ENCODE assay signal across 16 cellular contexts in genomic region chr7:38339953-38340819, GRCh38.
A peak's percentile ranks its signal among the peaks of the same experiment; 100 is the strongest.
DNase-seq lines count a peak whose midpoint lies in the region; ATAC-seq, FAIRE-seq and TF ChIP-seq lines count a peak whose summit lies in the region.
"Had no signal": no experiment of that assay in that cellular context is flagged by ENCODE, and none has a peak within 500 bp of the region (broad histone marks: within the 10 kb centered on the region; RNA-seq: fewer than 3 reads in every experiment).

No MANE protein-coding gene starts in this region.

- no peaks in the 10 kb centered on the region for H3K9me3 Mint-ChIP-seq in central memory CD8-positive, alpha-beta T cell
- H3K9me3 Mint-ChIP-seq in stimulated activated effector memory CD8-positive, alpha-beta T cell treated with anti-CD3 and anti-CD28 coated beads, Interleukin-12 subunit alpha, Interleukin-12 subunit beta, amount 100 ng/mL, for 72 hours: no peaks in the 10 kb centered on the region

- H3K4me3 Mint-ChIP-seq in central memory CD8-positive, alpha-beta T cell: peak overlapping the region; percentile 83
- H3K4me3 Mint-ChIP-seq in stimulated activated effector memory CD8-positive, alpha-beta T cell treated with anti-CD3 and anti-CD28 coated beads, Interleukin-12 subunit alpha, Interleukin-12 subunit beta, amount 100 ng/mL, for 72 hours: peak overlapping the region; percentile 71

- BruUV-seq in OCI-LY7 (replicated peaks; lab: Mats Ljungman, UMichigan): no TSS peak

- no peaks in the 10 kb centered on the region for H3K79me2 ChIP-seq in OCI-LY7 (ENCODE audit: insufficient read depth, low read depth, low read length)
- H3K79me2 ChIP-seq: hepatocyte had no signal

- DNase-seq in GM12892 (ENCODE audit: insufficient read length) (no peak), OCI-LY7 (ENCODE audit: low spot score) (no peak), CD1c-positive myeloid dendritic cell (ENCODE audit: extremely low spot score) (no peak), HuH-7.5 (ENCODE audit: low spot score) (no peak)
- no peak for DNase-seq in central memory CD8-positive, alpha-beta T cell (ENCODE audit: low spot score in 2 of 2)
- DNase-seq in stimulated activated effector memory CD8-positive, alpha-beta T cell treated with anti-CD3 and anti-CD28 coated beads, Interleukin-12 subunit alpha, Interleukin-12 subunit beta, amount 100 ng/mL, for 72 hours (ENCODE audit: low spot score in 2 of 2): no peak
- DNase-seq: activated CD4-positive, alpha-beta T cell treated with anti-CD3 and anti-CD28 coated beads, Interleukin-2, amount 50 U/mL, for 48 hours; IMR-90; NCI-H1694 treated with DMSO at 0.1 percent for 48 hours; stimulated activated CD4-positive, alpha-beta T cell treated with anti-CD3 and anti-CD28 coated beads, Interleukin-2, amount 100 ng/mL, for 48 hours had no signal

- H3K27ac ChIP-seq in OCI-LY7 (ENCODE audit: low read depth, low read length, poor library complexity, severe bottlenecking): no peak overlapping the region
- H3K27ac ChIP-seq: hepatocyte, vagina had no signal

- H3K4me1 Mint-ChIP-seq in central memory CD8-positive, alpha-beta T cell: peaks cover 55% of the 10 kb centered on the region
- H3K4me1 Mint-ChIP-seq in stimulated activated effector memory CD8-positive, alpha-beta T cell treated with anti-CD3 and anti-CD28 coated beads, Interleukin-12 subunit alpha, Interleukin-12 subunit beta, amount 100 ng/mL, for 72 hours: peaks cover 78% of the 10 kb centered on the region

- TF ChIP-seq POLR2A in GM12892 (IDR thresholded peaks at IDR 0.05; ENCODE audit: low read depth, low read length): no peak

- H3K4me1 ChIP-seq in OCI-LY7 (ENCODE audit: insufficient read depth, low read length, poor library complexity, severe bottlenecking): peaks cover 41% of the 10 kb centered on the region

- H2AFZ ChIP-seq in OCI-LY7 (ENCODE audit: low read length): peak overlapping the region; percentile 67; the same call in 1 of the 2 replicates

- CTCF ChIA-PET in OCI-LY7 (lab: Charles Lee; ENCODE audit: unreplicated experiment): interaction anchor here (1.1 to 1.4 kb wide), 3 partner anchors 8 to 23 kb away, joined by 3 to 5 read pairs (median 5); no protein-coding TSS in a partner anchor

- no peaks in the 10 kb centered on the region for H3K9me2 ChIP-seq in OCI-LY7 (ENCODE audit: insufficient read depth, low read length)

- no peaks in the 10 kb centered on the region for H3K27me3 Mint-ChIP-seq in central memory CD8-positive, alpha-beta T cell

- POLR2A ChIA-PET in OCI-LY7 (lab: Charles Lee): interaction anchor here (0.7 to 0.8 kb wide), 2 partner anchors 9 to 47 kb away, joined by 3 to 6 read pairs; no protein-coding TSS in a partner anchor

- peak; percentile 68 for ATAC-seq in central memory CD8-positive, alpha-beta T cell (replicated peaks; ENCODE audit: extremely low read depth, poor library complexity, severe bottlenecking)
- ATAC-seq in stimulated activated effector memory CD8-positive, alpha-beta T cell treated with anti-CD3 and anti-CD28 coated beads, Interleukin-12 subunit alpha, Interleukin-12 subunit beta, amount 100 ng/mL, for 72 hours: peak; percentile 81
- ATAC-seq in GM18909 (IDR thresholded peaks at IDR 0.05; ENCODE audit: poor library complexity, unreplicated experiment): no peak

- TF ChIP-seq CTCF in OCI-LY7 (conservative IDR thresholded peaks at IDR 0.05; ENCODE audit: low read length): no peak

- no peaks in the 10 kb centered on the region for H4K20me1 ChIP-seq in OCI-LY7 (ENCODE audit: insufficient read depth, low read length)

- no peak overlapping the region for H3K4me2 ChIP-seq in OCI-LY7 (ENCODE audit: low read length)
- H3K4me2 ChIP-seq: hepatocyte had no signal

- FAIRE-seq in GM12892 (lab: Jason Lieb, UNC): peak; percentile 38
- FAIRE-seq: colon, G401.6, RCC 7860 had no signal

- H3K9me3 ChIP-seq in OCI-LY7 (ENCODE audit: low read length): no peaks in the 10 kb centered on the region
- H3K9me3 ChIP-seq: vagina had no signal

- peak overlapping the region; percentile 97 for H3K27ac Mint-ChIP-seq in central memory CD8-positive, alpha-beta T cell (ENCODE audit: low read depth)
- peak overlapping the region; percentile 96 for H3K27ac Mint-ChIP-seq in stimulated activated effector memory CD8-positive, alpha-beta T cell treated with anti-CD3 and anti-CD28 coated beads, Interleukin-12 subunit alpha, Interleukin-12 subunit beta, amount 100 ng/mL, for 72 hours

- intact Hi-C loops in OCI-LY7 (cut with micrococcal nuclease; ENCODE audit: unreplicated experiment): loop anchor here (5.0 kb wide), 1 partner anchor 233 kb away; no protein-coding TSS in a partner anchor

- no peaks in the 10 kb centered on the region; the same call in 1 of the 2 replicates for H3K36me3 ChIP-seq in OCI-LY7 (ENCODE audit: insufficient read depth, low read length)
- H3K36me3 ChIP-seq: vagina had no signal

- peaks cover 6% of the 10 kb centered on the region for H3K36me3 Mint-ChIP-seq in central memory CD8-positive, alpha-beta T cell (ENCODE audit: insufficient read depth)
- peaks cover 72% of the 10 kb centered on the region for H3K36me3 Mint-ChIP-seq in stimulated activated effector memory CD8-positive, alpha-beta T cell treated with anti-CD3 and anti-CD28 coated beads, Interleukin-12 subunit alpha, Interleukin-12 subunit beta, amount 100 ng/mL, for 72 hours

- H3K4me3 ChIP-seq in OCI-LY7 (ENCODE audit: low read depth, low read length, poor library complexity, severe bottlenecking): no peak overlapping the region
- H3K4me3 ChIP-seq: hepatocyte, vagina had no signal
